8 cellular contexts compared by ENCODE assay signal in genomic region chr1:45339694-45340558, GRCh38. TPM values are rescaled to one million over a fixed set of nuclear protein-coding genes. Genes with fewer than 3 reads are reported as not detected.
A peak's percentile ranks its signal among the peaks of the same experiment; 100 is the strongest.
DNase-seq lines count a peak whose midpoint lies in the region; ATAC-seq and TF ChIP-seq lines count a peak whose summit lies in the region.

MUTYH (minus strand) TSS chr1:45340440; CDS start chr1:45334505, 5,935 bp downstream.
TOE1 (plus strand) TSS chr1:45340170; CDS start chr1:45340253, 83 bp downstream.

- peak; percentile 91 for TF ChIP-seq POLR2A in erythroblast (IDR thresholded peaks at IDR 0.05; ENCODE audit: low read length)

- peak; percentile 88 for DNase-seq in DMS53 treated with DMSO at 0.1 percent for 48 hours (lab: John Stamatoyannopoulos, UW; ENCODE audit: unreplicated experiment)
- peak; percentile 87 for DNase-seq in KG1 (lab: John Stamatoyannopoulos, UW)
- DNase-seq in activated T-cell treated with anti-CD3 and anti-CD28 coated beads, Interleukin-2, amount 50 U/mL, for 24 hours, result peak; percentile 96
- DNase-seq in erythroblast (lab: John Stamatoyannopoulos, UW), result peak; percentile 94 to 95
- peak; percentile 92 for DNase-seq in mucosa of gallbladder (ENCODE audit: low spot score)
- DNase-seq in stimulated activated CD8-positive, alpha-beta memory T cell treated with anti-CD3 and anti-CD28 coated beads, Interleukin-4, amount 100 ng/mL, for 24 hours (ENCODE audit: low read depth), result peak; percentile 93

- H3K4me3 Mint-ChIP-seq in activated T-cell treated with anti-CD3 and anti-CD28 coated beads, Interleukin-2, amount 50 U/mL, for 24 hours, result peak within 1 kb of the TSS; percentile 99

- peak within 1 kb of the TSS; percentile 99 for H3K27ac Mint-ChIP-seq in activated T-cell treated with anti-CD3 and anti-CD28 coated beads, Interleukin-2, amount 50 U/mL, for 24 hours

- no peaks in the 10 kb centered on the region for H3K27me3 Mint-ChIP-seq in activated T-cell treated with anti-CD3 and anti-CD28 coated beads, Interleukin-2, amount 50 U/mL, for 24 hours

- no peaks in the 10 kb centered on the region for H3K9me3 Mint-ChIP-seq in activated T-cell treated with anti-CD3 and anti-CD28 coated beads, Interleukin-2, amount 50 U/mL, for 24 hours

- H3K4me1 Mint-ChIP-seq in activated T-cell treated with anti-CD3 and anti-CD28 coated beads, Interleukin-2, amount 50 U/mL, for 24 hours (ENCODE audit: low read depth), result peaks cover 56% of the 10 kb centered on the region

- peak; percentile 80 for ATAC-seq in GM21723 (IDR thresholded peaks at IDR 0.05; ENCODE audit: unreplicated experiment)

- H3K36me3 Mint-ChIP-seq in activated T-cell treated with anti-CD3 and anti-CD28 coated beads, Interleukin-2, amount 50 U/mL, for 24 hours (ENCODE audit: low read depth), result peaks cover 75% of the 10 kb centered on the region

TF ChIP-seq in PFSK-1, 5 proteins besides CTCF, POLR2A, EP300 and RAD21:
- TF ChIP-seq FOXP2 (optimal IDR thresholded peaks at IDR 0.05; ENCODE audit: borderline replicate concordance, extremely low read depth, extremely low read length, insufficient read depth) (peak; percentile 79), SIN3A (IDR thresholded peaks at IDR 0.05; ENCODE audit: borderline replicate concordance, insufficient read depth, low read length) (no peak), POLR2AphosphoS5 (IDR thresholded peaks at IDR 0.05; ENCODE audit: low read depth, low read length) (peak; percentile 65; the same call in 1 of the 2 replicates), TAF1 (IDR thresholded peaks at IDR 0.05; ENCODE audit: borderline replicate concordance, insufficient read depth, low read length) (peak; percentile 84; the same call in 1 of the 2 replicates), REST (IDR thresholded peaks at IDR 0.05; ENCODE audit: insufficient read depth in 1 of 2, low read depth in 2 of 2, low read length in 2 of 2) (no peak)

RNA-seq across cellular contexts. Expression of gene MUTYH, which starts in this region (rescaled TPM):
- polyA plus RNA-seq in PFSK-1 (2012; ENCODE audit: insufficient read length, low read depth), result 32.0 TPM
- total RNA-seq in mucosa of gallbladder, result 30.5 TPM

RNA-seq across cellular contexts. Expression of gene TOE1, which starts in this region (rescaled TPM):
- polyA plus RNA-seq in PFSK-1 (2012; ENCODE audit: insufficient read length, low read depth), result 19.1 TPM
- 7.9 TPM for total RNA-seq in mucosa of gallbladder

Comparison
In these comparisons a context has a peak if more than half of its experiments do, and no peak if none do; other contexts are left out.
1. Peak in every context shown above with its lines: DNase-seq and ATAC-seq.